Comparison of ENCODE assay signal across 8 cellular contexts in the genomic region with DNA sequence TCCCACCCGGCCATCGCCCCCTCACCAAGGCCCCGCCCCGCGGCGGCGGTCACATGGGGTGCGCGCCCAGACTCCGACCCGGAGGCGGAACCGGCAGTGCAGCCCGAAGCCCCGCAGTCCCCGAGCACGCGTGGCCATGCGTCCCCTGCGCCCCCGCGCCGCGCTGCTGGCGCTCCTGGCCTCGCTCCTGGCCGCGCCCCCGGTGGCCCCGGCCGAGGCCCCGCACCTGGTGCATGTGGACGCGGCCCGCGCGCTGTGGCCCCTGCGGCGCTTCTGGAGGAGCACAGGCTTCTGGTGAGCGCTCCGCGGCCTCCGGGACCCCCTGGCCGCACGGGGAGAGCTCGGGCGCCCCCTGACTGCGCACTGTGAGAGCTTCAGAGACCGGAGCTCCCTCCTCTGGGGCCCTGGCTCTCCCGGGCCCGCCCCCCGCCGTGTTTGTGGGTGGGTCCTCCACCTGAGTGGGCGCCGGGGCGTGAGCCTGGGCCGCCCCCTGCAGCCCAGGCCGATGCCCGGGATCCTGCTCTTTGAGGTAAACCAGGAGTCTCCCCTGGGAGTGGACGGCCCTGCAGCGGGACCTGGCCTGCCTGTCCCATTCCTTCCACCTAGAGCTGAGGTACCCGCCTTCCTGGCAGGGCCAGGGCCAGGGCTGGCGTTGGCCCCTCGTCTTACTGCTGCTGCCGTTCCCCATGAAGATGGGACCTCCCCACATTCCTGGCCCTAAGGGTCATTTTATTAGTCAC. TPM values are rescaled to one million over a fixed set of nuclear protein-coding genes. Genes with fewer than 3 reads are reported as not detected.
A peak's percentile ranks its signal among the peaks of the same experiment; 100 is the strongest.
DNase-seq lines count a peak whose midpoint lies in the region; ATAC-seq and TF ChIP-seq lines count a peak whose summit lies in the region.

A gene (plus strand): TSS at position 96 of the 740 bp plus-strand sequence. CDS start 41 bp downstream, at position 137.

- H3K27me3 ChIP-seq in dorsolateral prefrontal cortex, result no peaks in the 10 kb centered on the region
- H3K27me3 ChIP-seq in lower lobe of right lung (ENCODE audit: low read depth), result no peaks in the 10 kb centered on the region

- H3K4me1 ChIP-seq in lower lobe of right lung, result peaks cover 36% of the 10 kb centered on the region

- H3K4me3 ChIP-seq in dorsolateral prefrontal cortex, result peak within 1 kb of the TSS; percentile 61 to 93 (median 79)
- peak within 1 kb of the TSS; percentile 88 for H3K4me3 ChIP-seq in lower lobe of right lung

- peak within 1 kb of the TSS in 50 of 59 donors; percentile 2 to 88 (median 72) for H3K27ac ChIP-seq in dorsolateral prefrontal cortex
- peak within 1 kb of the TSS; percentile 75 for H3K27ac ChIP-seq in lower lobe of right lung

- no peaks in the 10 kb centered on the region for H3K36me3 ChIP-seq in lower lobe of right lung

- DNase-seq in NCI-H748 (lab: John Stamatoyannopoulos, UW; ENCODE audit: unreplicated experiment) (peak; percentile 48), NCI-H748 treated with DMSO at 0.1 percent for 48 hours (lab: John Stamatoyannopoulos, UW) (no peak), NCI-H345 (lab: John Stamatoyannopoulos, UW) (peak; percentile 54), dorsolateral prefrontal cortex (peak; percentile 74 to 94 (median 88)), lower lobe of right lung (peak; percentile 91)
- DNase-seq in activated CD4-positive, alpha-beta T cell treated with anti-CD3 and anti-CD28 coated beads, Interleukin-2, amount 50 U/mL, for 48 hours, result peak; percentile 87 to 88
- DNase-seq in stimulated activated CD4-positive, alpha-beta T cell treated with anti-CD3 and anti-CD28 coated beads, Interleukin-4, amount 100 ng/mL, for 48 hours (ENCODE audit: low read depth in 2 of 2), result peak; percentile 76 to 81

- intact Hi-C loops in dorsolateral prefrontal cortex (cut with DNase I), result loop anchor here in 1 of 2 donors (5.0 to 10.0 kb wide), 2 partner anchors 55 to 202 kb away; a partner anchor contains a TSS
- intact Hi-C loops in lower lobe of right lung (cut with DNase I), result no loop called here

- ATAC-seq in HG02884 (IDR thresholded peaks at IDR 0.05; ENCODE audit: unreplicated experiment), result peak; percentile 79
- ATAC-seq in lower lobe of right lung, result peak; percentile 90 to 94

- H3K9me3 ChIP-seq in lower lobe of right lung, result no peaks in the 10 kb centered on the region

- TF ChIP-seq CTCF in dorsolateral prefrontal cortex (IDR thresholded peaks at IDR 0.05 in 54 of 56, conservative IDR thresholded peaks at IDR 0.05 in 2 of 56; ENCODE audit: low read depth in 1 of 56, partially characterized antibody in 56 of 56) (peak in 55 of 56 donors; percentile 9 to 77 (median 54)), lower lobe of right lung (IDR thresholded peaks at IDR 0.05) (peak; percentile 60)

RNA-seq across cellular contexts. Expression of the gene that starts here (rescaled TPM):
- total RNA-seq in dorsolateral prefrontal cortex, result 10 to 100 TPM; 25.5 to 80.1 (median 43.3) TPM
- 46.0 TPM for total RNA-seq in lower lobe of right lung
